In genomic region chr3:9912294-9912935, GRCh38 we compare ENCODE assay signal across 1 cellular context.
A peak's percentile ranks its signal among the peaks of the same experiment; 100 is the strongest.
TF ChIP-seq lines count a peak whose summit lies in the region.

No MANE protein-coding gene starts in this region.

TF ChIP-seq in K562, 482 proteins besides CTCF, POLR2A, EP300 and RAD21 (continued from another document and continues in another):
- TF ChIP-seq SMAD1 (IDR thresholded peaks at IDR 0.05; ENCODE audit: low read depth, low read length, partially characterized antibody) (no peak), RB1 (IDR thresholded peaks at IDR 0.05; ENCODE audit: low read depth) (peak; percentile 41; the same call in 1 of the 2 replicates), ZNF217 (CRISPR knock-in tag; IDR thresholded peaks at IDR 0.05) (no peak), ZFP91 (CRISPR knock-in tag; IDR thresholded peaks at IDR 0.05) (no peak), BCOR (IDR thresholded peaks at IDR 0.05) (no peak), CHCHD3 (CRISPR knock-in tag; IDR thresholded peaks at IDR 0.05) (no peak), CHD4 (IDR thresholded peaks at IDR 0.05; ENCODE audit: insufficient read depth, insufficient replicate concordance, low read depth, low read length, poor library complexity, severe bottlenecking) (no peak), ZNF75A (CRISPR knock-in tag; IDR thresholded peaks at IDR 0.05) (no peak), TAF1 (IDR thresholded peaks at IDR 0.05; ENCODE audit: control insufficient read depth, extremely low read depth, insufficient read depth, low read length, severe bottlenecking) (no peak), MIER1 (IDR thresholded peaks at IDR 0.05; ENCODE audit: low read depth) (no peak), DIDO1 (tag; IDR thresholded peaks at IDR 0.05; ENCODE audit: low read depth) (no peak), DNMT1 (IDR thresholded peaks at IDR 0.05) (no peak), SAFB (IDR thresholded peaks at IDR 0.05; ENCODE audit: borderline replicate concordance, low read depth, low read length) (no peak), ZSCAN32 (CRISPR knock-in tag; IDR thresholded peaks at IDR 0.05) (no peak), NBN (IDR thresholded peaks at IDR 0.05; ENCODE audit: low read depth) (no peak), CSDE1 (IDR thresholded peaks at IDR 0.05) (no peak), ZNF717 (CRISPR knock-in tag; IDR thresholded peaks at IDR 0.05) (no peak), ZNF232 (CRISPR knock-in tag; IDR thresholded peaks at IDR 0.05) (no peak), NCOA2 (IDR thresholded peaks at IDR 0.05; ENCODE audit: partially characterized antibody in 2 of 2) (no peak), ZNF174 (CRISPR knock-in tag; IDR thresholded peaks at IDR 0.05) (no peak), E2F1 (CRISPR knock-in tag; IDR thresholded peaks at IDR 0.05) (no peak), ZBTB40 (IDR thresholded peaks at IDR 0.05) (peak; percentile 31; the same call in 1 of the 2 replicates), ZBTB40 (CRISPR knock-in tag; IDR thresholded peaks at IDR 0.05) (no peak), FOXJ2 (tag; IDR thresholded peaks at IDR 0.05) (no peak), ZNF311 (CRISPR knock-in tag; IDR thresholded peaks at IDR 0.05) (no peak), DACH1 (IDR thresholded peaks at IDR 0.05; ENCODE audit: partially characterized antibody) (no peak), HMGN3 (IDR thresholded peaks at IDR 0.05; ENCODE audit: borderline replicate concordance, extremely low read depth, insufficient read length, low read depth, low read length) (no peak), GATAD2A (IDR thresholded peaks at IDR 0.05) (no peak; the same call in 1 of the 2 replicates), NFXL1 (CRISPR knock-in tag; IDR thresholded peaks at IDR 0.05) (no peak), PCBP1 (IDR thresholded peaks at IDR 0.05; ENCODE audit: low read depth, low read length, poor library complexity, severe bottlenecking) (no peak), NCOA1 (IDR thresholded peaks at IDR 0.05; ENCODE audit: low read depth) (no peak), NONO (IDR thresholded peaks at IDR 0.05; ENCODE audit: low read depth in 2 of 2, low read length in 1 of 2) (0 out of 4 replicates have a peak, but pooled peaks of 1 of the 2 experiments have one; percentile 4), ZNF707 (CRISPR knock-in tag; conservative IDR thresholded peaks at IDR 0.05) (no peak), CEBPG (CRISPR knock-in tag; IDR thresholded peaks at IDR 0.05) (peak; percentile 72; the same call in 1 of the 2 replicates), CEBPG (tag; conservative IDR thresholded peaks at IDR 0.05 in 1 of 2, IDR thresholded peaks at IDR 0.05 in 1 of 2) (peak; percentile 81 to 94), NR3C1 (CRISPR knock-in tag; IDR thresholded peaks at IDR 0.05) (no peak), ZNF316 (IDR thresholded peaks at IDR 0.05) (peak; percentile 94)
- TF ChIP-seq, protein P1, sequence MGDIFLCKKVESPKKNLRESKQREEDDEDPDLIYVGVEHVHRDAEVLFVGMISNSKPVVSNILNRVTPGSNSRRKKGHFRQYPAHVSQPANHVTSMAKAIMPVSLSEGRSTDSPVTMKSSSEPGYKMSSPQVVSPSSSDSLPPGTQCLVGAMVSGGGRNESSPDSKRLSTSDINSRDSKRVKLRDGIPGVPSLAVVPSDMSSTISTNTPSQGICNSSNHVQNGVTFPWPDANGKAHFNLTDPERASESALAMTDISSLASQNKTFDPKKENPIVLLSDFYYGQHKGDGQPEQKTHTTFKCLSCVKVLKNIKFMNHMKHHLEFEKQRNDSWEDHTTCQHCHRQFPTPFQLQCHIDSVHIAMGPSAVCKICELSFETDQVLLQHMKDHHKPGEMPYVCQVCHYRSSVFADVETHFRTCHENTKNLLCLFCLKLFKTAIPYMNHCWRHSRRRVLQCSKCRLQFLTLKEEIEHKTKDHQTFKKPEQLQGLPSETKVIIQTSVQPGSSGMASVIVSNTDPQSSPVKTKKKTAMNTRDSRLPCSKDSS (IDR thresholded peaks at IDR 0.05; ENCODE audit: low read depth, partially characterized antibody) = no peak
- TF ChIP-seq, protein P2, sequence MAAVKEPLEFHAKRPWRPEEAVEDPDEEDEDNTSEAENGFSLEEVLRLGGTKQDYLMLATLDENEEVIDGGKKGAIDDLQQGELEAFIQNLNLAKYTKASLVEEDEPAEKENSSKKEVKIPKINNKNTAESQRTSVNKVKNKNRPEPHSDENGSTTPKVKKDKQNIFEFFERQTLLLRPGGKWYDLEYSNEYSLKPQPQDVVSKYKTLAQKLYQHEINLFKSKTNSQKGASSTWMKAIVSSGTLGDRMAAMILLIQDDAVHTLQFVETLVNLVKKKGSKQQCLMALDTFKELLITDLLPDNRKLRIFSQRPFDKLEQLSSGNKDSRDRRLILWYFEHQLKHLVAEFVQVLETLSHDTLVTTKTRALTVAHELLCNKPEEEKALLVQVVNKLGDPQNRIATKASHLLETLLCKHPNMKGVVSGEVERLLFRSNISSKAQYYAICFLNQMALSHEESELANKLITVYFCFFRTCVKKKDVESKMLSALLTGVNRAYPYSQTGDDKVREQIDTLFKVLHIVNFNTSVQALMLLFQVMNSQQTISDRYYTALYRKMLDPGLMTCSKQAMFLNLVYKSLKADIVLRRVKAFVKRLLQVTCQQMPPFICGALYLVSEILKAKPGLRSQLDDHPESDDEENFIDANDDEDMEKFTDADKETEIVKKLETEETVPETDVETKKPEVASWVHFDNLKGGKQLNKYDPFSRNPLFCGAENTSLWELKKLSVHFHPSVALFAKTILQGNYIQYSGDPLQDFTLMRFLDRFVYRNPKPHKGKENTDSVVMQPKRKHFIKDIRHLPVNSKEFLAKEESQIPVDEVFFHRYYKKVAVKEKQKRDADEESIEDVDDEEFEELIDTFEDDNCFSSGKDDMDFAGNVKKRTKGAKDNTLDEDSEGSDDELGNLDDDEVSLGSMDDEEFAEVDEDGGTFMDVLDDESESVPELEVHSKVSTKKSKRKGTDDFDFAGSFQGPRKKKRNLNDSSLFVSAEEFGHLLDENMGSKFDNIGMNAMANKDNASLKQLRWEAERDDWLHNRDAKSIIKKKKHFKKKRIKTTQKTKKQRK (IDR thresholded peaks at IDR 0.05; ENCODE audit: borderline replicate concordance, low read depth, low read length) = no peak
- TF ChIP-seq, protein P3, sequence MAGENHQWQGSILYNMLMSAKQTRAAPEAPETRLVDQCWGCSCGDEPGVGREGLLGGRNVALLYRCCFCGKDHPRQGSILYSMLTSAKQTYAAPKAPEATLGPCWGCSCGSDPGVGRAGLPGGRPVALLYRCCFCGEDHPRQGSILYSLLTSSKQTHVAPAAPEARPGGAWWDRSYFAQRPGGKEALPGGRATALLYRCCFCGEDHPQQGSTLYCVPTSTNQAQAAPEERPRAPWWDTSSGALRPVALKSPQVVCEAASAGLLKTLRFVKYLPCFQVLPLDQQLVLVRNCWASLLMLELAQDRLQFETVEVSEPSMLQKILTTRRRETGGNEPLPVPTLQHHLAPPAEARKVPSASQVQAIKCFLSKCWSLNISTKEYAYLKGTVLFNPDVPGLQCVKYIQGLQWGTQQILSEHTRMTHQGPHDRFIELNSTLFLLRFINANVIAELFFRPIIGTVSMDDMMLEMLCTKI (IDR thresholded peaks at IDR 0.05; ENCODE audit: partially characterized antibody) = no peak
- TF ChIP-seq, protein P4, sequence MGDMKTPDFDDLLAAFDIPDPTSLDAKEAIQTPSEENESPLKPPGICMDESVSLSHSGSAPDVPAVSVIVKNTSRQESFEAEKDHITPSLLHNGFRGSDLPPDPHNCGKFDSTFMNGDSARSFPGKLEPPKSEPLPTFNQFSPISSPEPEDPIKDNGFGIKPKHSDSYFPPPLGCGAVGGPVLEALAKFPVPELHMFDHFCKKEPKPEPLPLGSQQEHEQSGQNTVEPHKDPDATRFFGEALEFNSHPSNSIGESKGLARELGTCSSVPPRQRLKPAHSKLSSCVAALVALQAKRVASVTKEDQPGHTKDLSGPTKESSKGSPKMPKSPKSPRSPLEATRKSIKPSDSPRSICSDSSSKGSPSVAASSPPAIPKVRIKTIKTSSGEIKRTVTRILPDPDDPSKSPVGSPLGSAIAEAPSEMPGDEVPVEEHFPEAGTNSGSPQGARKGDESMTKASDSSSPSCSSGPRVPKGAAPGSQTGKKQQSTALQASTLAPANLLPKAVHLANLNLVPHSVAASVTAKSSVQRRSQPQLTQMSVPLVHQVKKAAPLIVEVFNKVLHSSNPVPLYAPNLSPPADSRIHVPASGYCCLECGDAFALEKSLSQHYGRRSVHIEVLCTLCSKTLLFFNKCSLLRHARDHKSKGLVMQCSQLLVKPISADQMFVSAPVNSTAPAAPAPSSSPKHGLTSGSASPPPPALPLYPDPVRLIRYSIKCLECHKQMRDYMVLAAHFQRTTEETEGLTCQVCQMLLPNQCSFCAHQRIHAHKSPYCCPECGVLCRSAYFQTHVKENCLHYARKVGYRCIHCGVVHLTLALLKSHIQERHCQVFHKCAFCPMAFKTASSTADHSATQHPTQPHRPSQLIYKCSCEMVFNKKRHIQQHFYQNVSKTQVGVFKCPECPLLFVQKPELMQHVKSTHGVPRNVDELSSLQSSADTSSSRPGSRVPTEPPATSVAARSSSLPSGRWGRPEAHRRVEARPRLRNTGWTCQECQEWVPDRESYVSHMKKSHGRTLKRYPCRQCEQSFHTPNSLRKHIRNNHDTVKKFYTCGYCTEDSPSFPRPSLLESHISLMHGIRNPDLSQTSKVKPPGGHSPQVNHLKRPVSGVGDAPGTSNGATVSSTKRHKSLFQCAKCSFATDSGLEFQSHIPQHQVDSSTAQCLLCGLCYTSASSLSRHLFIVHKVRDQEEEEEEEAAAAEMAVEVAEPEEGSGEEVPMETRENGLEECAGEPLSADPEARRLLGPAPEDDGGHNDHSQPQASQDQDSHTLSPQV (IDR thresholded peaks at IDR 0.05) = 0 out of 2 replicates have a peak, but pooled peaks have one; percentile 33
